Comparison of ENCODE assay signal across 19 cellular contexts in the genomic region with DNA sequence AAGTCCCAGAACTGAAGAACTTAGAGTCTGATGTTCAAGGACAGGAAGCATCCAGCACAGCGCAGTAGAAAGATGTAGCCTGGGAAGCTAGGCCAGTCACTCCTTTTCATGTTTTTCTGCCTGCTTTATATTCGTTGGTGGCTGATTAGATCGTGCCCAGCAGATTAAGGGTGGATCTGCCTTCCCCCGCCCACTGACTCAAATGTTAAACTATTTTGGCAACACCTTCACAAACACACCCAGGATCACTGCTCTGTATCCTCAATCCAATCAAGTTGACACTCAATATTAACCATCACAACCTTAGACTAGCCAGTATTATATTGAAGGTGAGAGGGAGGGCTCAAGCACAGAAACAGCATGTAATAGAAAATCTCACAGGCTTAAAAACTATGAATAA.
DNase-seq lines count a peak whose midpoint lies in the region; ATAC-seq, FAIRE-seq and TF ChIP-seq lines count a peak whose summit lies in the region.
"Had no signal": no experiment of that assay in that cellular context is flagged by ENCODE, and none has a peak within 500 bp of the region (broad histone marks: within the 10 kb centered on the region; RNA-seq: fewer than 3 reads in every experiment).

No MANE protein-coding gene starts in this region.

- H4K20me1 ChIP-seq in IMR-90 (ENCODE audit: insufficient read depth, low read length) (no peaks in the 10 kb centered on the region), H1 (replicated peaks in 1 of 2; ENCODE audit: control insufficient read depth in 1 of 2, insufficient read depth in 2 of 2, low read length in 2 of 2) (no peaks in the 10 kb centered on the region)

- H3K27me3 ChIP-seq in IMR-90 (ENCODE audit: control insufficient read depth, insufficient read depth, low read length) (no peaks in the 10 kb centered on the region), H1 (replicated peaks in 1 of 4; ENCODE audit: control insufficient read depth in 3 of 4, extremely low read depth in 1 of 4, insufficient read depth in 3 of 4, low read length in 3 of 4) (no peaks in the 10 kb centered on the region), mesendoderm (ENCODE audit: insufficient read depth, low read length, poor library complexity) (no peaks in the 10 kb centered on the region), testis (no peaks in the 10 kb centered on the region)

- H3K14ac ChIP-seq in IMR-90 (replicated peaks; ENCODE audit: low read depth, low read length), result peak overlapping the region; percentile 46
- no peak overlapping the region for H3K14ac ChIP-seq in H1 (ENCODE audit: insufficient read length)

- FAIRE-seq in H1 (lab: Jason Lieb, UNC), result no peak
- no peak for FAIRE-seq in RCC 7860 (lab: Jason Lieb, UNC)
- FAIRE-seq: D721Med, GM12892, GM18507 had no signal

- no peaks in the 10 kb centered on the region for H3K79me2 ChIP-seq in H1 (ENCODE audit: control insufficient read depth in 1 of 2, insufficient read depth in 2 of 2, low read length in 2 of 2)
- H3K79me2 ChIP-seq in mesendoderm (ENCODE audit: control insufficient read depth, insufficient read depth, low read length), result no peaks in the 10 kb centered on the region

- H3K9me3 ChIP-seq in IMR-90 (ENCODE audit: control insufficient read depth, insufficient read depth, low read length) (no peaks in the 10 kb centered on the region), H1 (ENCODE audit: insufficient read depth in 2 of 2, low read depth in 1 of 2, low read length in 1 of 2) (no peaks in the 10 kb centered on the region), testis (no peaks in the 10 kb centered on the region)

- H3K56ac ChIP-seq in IMR-90 (ENCODE audit: extremely low read depth, insufficient read depth, low read length) (no peak overlapping the region), H1 (replicated peaks; ENCODE audit: insufficient read length, low read depth, low read length) (no peak overlapping the region), mesendoderm (ENCODE audit: low read length) (no peak overlapping the region)

- H3K4me3 ChIP-seq in IMR-90 (ENCODE audit: insufficient read depth, low read depth, low read length) (no peak overlapping the region), H1 (ENCODE audit: extremely low read depth in 1 of 4, insufficient read depth in 2 of 4, low read depth in 3 of 4, low read length in 4 of 4) (no peak overlapping the region), mesendoderm (ENCODE audit: low read length) (no peak overlapping the region), testis (no peak overlapping the region)

- no peak for ATAC-seq in IMR-90 (ENCODE audit: low read depth)
- ATAC-seq: SK-N-SH treated with all-trans-retinoic acid at 6 μM for 48 hours had no signal

- H2AK5ac ChIP-seq in IMR-90 (ENCODE audit: low read depth, low read length) (peak overlapping the region; percentile 64), H1 (ENCODE audit: low read depth, low read length) (no peak overlapping the region), mesendoderm (ENCODE audit: low read length) (no peak overlapping the region)

- H2AK9ac ChIP-seq in IMR-90 (replicated peaks; ENCODE audit: low read depth, low read length, poor library complexity), result no peak overlapping the region

- H3K4me2 ChIP-seq in IMR-90 (ENCODE audit: low read depth, low read length) (no peak overlapping the region), H1 (ENCODE audit: insufficient read depth in 1 of 2, low read depth in 2 of 2, low read length in 2 of 2) (no peak overlapping the region), mesendoderm (ENCODE audit: low read length) (no peak overlapping the region)

- DNase-seq in IMR-90 (no peak), H1 (ENCODE audit: low read depth in 1 of 2, low spot score in 2 of 2) (no peak), mesendoderm (peak; percentile 22), posterior vena cava (ENCODE audit: low spot score) (peak; percentile 50), testis (no peak), cerebellum (ENCODE audit: low spot score) (no peak), 8988T (no peak), RCC 7860 (ENCODE audit: low spot score) (no peak)
- DNase-seq: ACHN; C1 segment of cervical spinal cord; CD8-positive, alpha-beta memory T cell; NCI-H1105; NCI-H2081; NK-92 treated with Interleukin-12 subunit alpha and Interleukin-12 subunit beta, amount 100 ng/mL, for 24 hours; SHP77 treated with DMSO at 0.1 percent for 48 hours had no signal

- no peak for TF ChIP-seq EP300 in H1 (IDR thresholded peaks at IDR 0.05; ENCODE audit: borderline replicate concordance in 1 of 2, low read depth in 2 of 2, low read length in 2 of 2)

- H3K79me1 ChIP-seq in IMR-90 (ENCODE audit: low read depth in 1 of 2, low read length in 2 of 2), result no peaks in the 10 kb centered on the region
- no peaks in the 10 kb centered on the region for H3K79me1 ChIP-seq in H1 (ENCODE audit: low read depth, low read length)
- no peaks in the 10 kb centered on the region for H3K79me1 ChIP-seq in mesendoderm (ENCODE audit: low read length)

- in situ Hi-C loops in IMR-90 (cut with MboI; ENCODE audit: low sequenced_read_pairs), result no loop called here

- no peak for TF ChIP-seq POLR2A in IMR-90 (IDR thresholded peaks at IDR 0.05; ENCODE audit: low read depth, low read length)
- TF ChIP-seq POLR2A in H1 (IDR thresholded peaks at IDR 0.05; ENCODE audit: control extremely low read depth in 1 of 2, low read depth in 2 of 2, low read length in 2 of 2), result no peak
- TF ChIP-seq POLR2A in testis (IDR thresholded peaks at IDR 0.05), result no peak

- no peak overlapping the region for H3K27ac ChIP-seq in IMR-90 (ENCODE audit: insufficient read depth, low read length)
- no peak overlapping the region for H3K27ac ChIP-seq in H1 (ENCODE audit: low read depth, low read length)
- no peak overlapping the region for H3K27ac ChIP-seq in mesendoderm (ENCODE audit: low read depth, low read length)
- no peak overlapping the region for H3K27ac ChIP-seq in testis

- peaks cover 8% of the 10 kb centered on the region; the same call in 1 of the 2 replicates for H3K9me1 ChIP-seq in IMR-90 (ENCODE audit: insufficient read depth, low read length)

- WGBS in IMR-90 (ENCODE audit: extremely low coverage in 2 of 2, insufficient read length in 1 of 2), 2 experiments, result 96% methylated on average over 3 of the region's 4 CpGs; no CpG with 5 or more reads in 1 of the 2 experiments
- 94% methylated on average over 4 of the region's 4 CpGs; no CpG with 5 or more reads in 1 of the 2 experiments for WGBS in H1 (ENCODE audit: extremely low coverage in 1 of 2, insufficient coverage in 1 of 2, insufficient read length in 1 of 2, insufficient replicate concordance in 2 of 2, low coverage in 1 of 2, low lambda C conversion rate in 2 of 2, missing lambda C conversion rate in 1 of 2), 2 experiments
- WGBS in mesendoderm (ENCODE audit: extremely low coverage, insufficient coverage, low lambda C conversion rate), result no CpG with 5 or more reads among the region's 4 CpGs
- 64 to 74% methylated on average over 4 of the region's 4 CpGs for WGBS in testis, 2 donors

- H3K36me3 ChIP-seq in IMR-90 (ENCODE audit: control insufficient read depth, insufficient read depth, low read length), result no peaks in the 10 kb centered on the region
- no peaks in the 10 kb centered on the region for H3K36me3 ChIP-seq in H1 (ENCODE audit: control insufficient read depth in 2 of 4, insufficient read depth in 4 of 4, low read length in 3 of 4)
- H3K36me3 ChIP-seq in mesendoderm (ENCODE audit: control insufficient read depth, insufficient read depth, low read length), result no peaks in the 10 kb centered on the region
- no peaks in the 10 kb centered on the region for H3K36me3 ChIP-seq in testis (ENCODE audit: low read depth, missing control alignments)

- CTCF ChIA-PET in IMR-90 (lab: Yijun Ruan, JAX) (no interaction called here), H1 (lab: Charles Lee; ENCODE audit: partially characterized antibody) (interaction anchor here (1.1 to 1.9 kb wide), 2 partner anchors 43 to 294 kb away, joined by 3 to 4 read pairs; no protein-coding TSS in a partner anchor)

- H3K18ac ChIP-seq in IMR-90 (ENCODE audit: low read depth, low read length) (peak overlapping the region; percentile 57; the same call in 1 of the 2 replicates), H1 (ENCODE audit: extremely low read depth, low read length) (no peak overlapping the region), mesendoderm (ENCODE audit: low read length) (no peak overlapping the region)

- dilution Hi-C loops in IMR-90 (cut with HindIII; ENCODE audit: low sequenced_read_pairs, unreplicated experiment), result no loop called here

- H3K23me2 ChIP-seq in H1 (ENCODE audit: low read depth, low read length), result no peaks in the 10 kb centered on the region

- no TSS peak for BruUV-seq in IMR-90 (replicated peaks; lab: Mats Ljungman, UMichigan)

- H4K91ac ChIP-seq in IMR-90 (ENCODE audit: insufficient read depth, low read depth, low read length) (peak overlapping the region; percentile 69), H1 (replicated peaks; ENCODE audit: insufficient read length, low read length) (no peak overlapping the region)

- H2BK20ac ChIP-seq in IMR-90 (ENCODE audit: low read depth, low read length), result peak overlapping the region; percentile 58
- no peak overlapping the region for H2BK20ac ChIP-seq in H1 (ENCODE audit: low read length)

- peak overlapping the region; percentile 45; the same call in 2 of the 3 replicates for H2BK15ac ChIP-seq in IMR-90 (ENCODE audit: low read depth, low read length)
- H2BK15ac ChIP-seq in H1 (ENCODE audit: low read length), result no peak overlapping the region
- H2BK15ac ChIP-seq in mesendoderm (replicated peaks; ENCODE audit: low read depth), result no peak overlapping the region

- POLR2A ChIA-PET in IMR-90 (lab: Charles Lee; ENCODE audit: unreplicated experiment) (no interaction called here), H1 (lab: Charles Lee; ENCODE audit: partially characterized antibody) (no interaction called here)

- no peak overlapping the region for H3K9ac ChIP-seq in IMR-90 (ENCODE audit: low read depth, low read length)
- H3K9ac ChIP-seq in H1 (replicated peaks in 1 of 4; ENCODE audit: extremely low read depth in 1 of 4, low read depth in 3 of 4, low read length in 3 of 4), result no peak overlapping the region
- H3K9ac ChIP-seq in mesendoderm (ENCODE audit: low read length), result no peak overlapping the region

- H4K8ac ChIP-seq in IMR-90 (ENCODE audit: low read depth in 2 of 2, low read length in 2 of 2) (peak overlapping the region; percentile 5 to 56; a peak in 3 of 4 replicates), H1 (ENCODE audit: extremely low read depth, insufficient read depth, low read length) (no peak overlapping the region), mesendoderm (ENCODE audit: low read depth, low read length) (no peak overlapping the region)

- peaks cover 16% of the 10 kb centered on the region; the same call in 1 of the 2 replicates for H3K4me1 ChIP-seq in IMR-90 (ENCODE audit: control insufficient read depth, insufficient read depth, low read length)
- H3K4me1 ChIP-seq in H1 (replicated peaks in 1 of 4; ENCODE audit: control insufficient read depth in 3 of 4, insufficient read depth in 4 of 4, low read length in 3 of 4), result no peaks in the 10 kb centered on the region
- H3K4me1 ChIP-seq in mesendoderm (ENCODE audit: control insufficient read depth, low read depth, low read length), result no peaks in the 10 kb centered on the region
- no peaks in the 10 kb centered on the region for H3K4me1 ChIP-seq in testis

- intact Hi-C loops in IMR-90 (cut with micrococcal nuclease) (no loop called here), posterior vena cava (cut with DNase I) (no loop called here), testis (cut with DNase I; ENCODE audit: low total_unique reads) (no loop called here)

- no peak for TF ChIP-seq CTCF in IMR-90 (conservative IDR thresholded peaks at IDR 0.05; ENCODE audit: low read depth, low read length)
- TF ChIP-seq CTCF in H1 (IDR thresholded peaks at IDR 0.05; ENCODE audit: control extremely low read depth in 1 of 3, insufficient read depth in 1 of 3, low read depth in 1 of 3, low read length in 3 of 3), result no peak
- no peak for TF ChIP-seq CTCF in testis (IDR thresholded peaks at IDR 0.05)

- TF ChIP-seq RAD21 in IMR-90 (IDR thresholded peaks at IDR 0.05; ENCODE audit: low read length) (no peak), H1 (IDR thresholded peaks at IDR 0.05 in 1 of 2, conservative IDR thresholded peaks at IDR 0.05 in 1 of 2; ENCODE audit: low read depth in 2 of 2, low read length in 2 of 2) (no peak)

- H2BK5ac ChIP-seq in IMR-90 (ENCODE audit: low read depth, low read length, poor library complexity, severe bottlenecking) (peak overlapping the region; percentile 43), H1 (ENCODE audit: low read depth, low read length) (no peak overlapping the region), mesendoderm (ENCODE audit: low read length) (no peak overlapping the region)

- H2BK12ac ChIP-seq in H1 (ENCODE audit: low read depth, low read length), result no peak overlapping the region

- H3K4ac ChIP-seq in IMR-90 (ENCODE audit: low read depth, low read length) (peak overlapping the region; percentile 55), H1 (replicated peaks; ENCODE audit: insufficient read length, low read depth, low read length) (no peak overlapping the region), mesendoderm (ENCODE audit: low read depth, low read length) (no peak overlapping the region)

- H2AFZ ChIP-seq in IMR-90 (replicated peaks; ENCODE audit: low read length, poor library complexity), result no peak overlapping the region
- H2AFZ ChIP-seq in H1 (ENCODE audit: low read length), result peak overlapping the region; percentile 59

- H3K23ac ChIP-seq in IMR-90 (ENCODE audit: low read depth, low read length), result 0 out of 2 replicates have a peak overlapping the region, but pooled peaks have one; percentile 5
- no peak overlapping the region for H3K23ac ChIP-seq in H1 (ENCODE audit: insufficient read length)
- H3K23ac ChIP-seq in mesendoderm (ENCODE audit: low read length), result no peak overlapping the region

- H4K5ac ChIP-seq in IMR-90 (ENCODE audit: low read depth, low read length) (peak overlapping the region; percentile 19; the same call in 1 of the 2 replicates), H1 (ENCODE audit: insufficient read length, low read depth, low read length) (no peak overlapping the region), mesendoderm (ENCODE audit: low read length) (no peak overlapping the region)

- peak overlapping the region; percentile 77 for H2BK120ac ChIP-seq in IMR-90 (ENCODE audit: low read depth, low read length)
- H2BK120ac ChIP-seq in H1 (replicated peaks; ENCODE audit: low read depth, low read length), result no peak overlapping the region
- H2BK120ac ChIP-seq in mesendoderm (ENCODE audit: low read depth, low read length), result no peak overlapping the region

Comparison
In these comparisons a context has a peak if more than half of its experiments do, and no peak if none do; other contexts are left out.
1. DNase-seq: peak in mesendoderm (single experiment) and posterior vena cava (single experiment); none in IMR-90 (single experiment), H1 (0 of 2), testis (single experiment), cerebellum (single experiment), 8988T (single experiment) and RCC 7860 (single experiment).
2. H4K8ac ChIP-seq: peak in IMR-90 (2 of 2); none in H1 (single experiment) and mesendoderm (single experiment).